8 cellular contexts compared by ENCODE assay signal in genomic region chr18:12236934-12237832, GRCh38. TPM values are rescaled to one million over a fixed set of nuclear protein-coding genes. Genes with fewer than 3 reads are reported as not detected.
DNase-seq lines count a peak whose midpoint lies in the region; ATAC-seq, FAIRE-seq and TF ChIP-seq lines count a peak whose summit lies in the region.

No MANE protein-coding gene starts in this region.

- H3K9ac ChIP-seq in parathyroid adenoma: no peak overlapping the region

- ATAC-seq in GM19395 (IDR thresholded peaks at IDR 0.05; ENCODE audit: unreplicated experiment): peak; percentile 76
- ATAC-seq in gastroesophageal sphincter: peak; percentile 92
- peak; percentile 97 for ATAC-seq in upper lobe of right lung

- H3K36me3 Mint-ChIP-seq in activated T-helper 2 cell treated with anti-CD3 and anti-CD28 coated beads, Interferon-gamma antibody, Interleukin-2, Interleukin-4, amounts not matched to agents 10 μg/mL and 5 μg/mL and 100 μg/mL, durations not matched to agents 14 hours and 24 hours and 36 hours (ENCODE audit: low read depth): no peaks in the 10 kb centered on the region

- H2AFZ ChIP-seq in parathyroid adenoma: no peak overlapping the region

- FAIRE-seq in HTR-8/SVneo (lab: Jason Lieb, UNC): peak; percentile 60

- no peak for TF ChIP-seq POLR2A in gastroesophageal sphincter (IDR thresholded peaks at IDR 0.05)

- H3K27me3 ChIP-seq in gastroesophageal sphincter: peaks cover 12% of the 10 kb centered on the region
- H3K27me3 ChIP-seq in parathyroid adenoma (ENCODE audit: control insufficient read depth, insufficient read depth, low read length): no peaks in the 10 kb centered on the region
- peaks cover 10% of the 10 kb centered on the region for H3K27me3 ChIP-seq in upper lobe of right lung

- H3K4me1 ChIP-seq in gastroesophageal sphincter (peaks cover 0 to 8% (median 0%) of the 10 kb centered on the region in 3 donors), parathyroid adenoma (no peaks in the 10 kb centered on the region), upper lobe of right lung (no peaks in the 10 kb centered on the region)

- no peak for TF ChIP-seq EP300 in gastroesophageal sphincter (IDR thresholded peaks at IDR 0.05)

- H3K36me3 ChIP-seq in gastroesophageal sphincter (no peaks in the 10 kb centered on the region), parathyroid adenoma (ENCODE audit: control insufficient read depth, insufficient read depth, low read length) (no peaks in the 10 kb centered on the region), upper lobe of right lung (no peaks in the 10 kb centered on the region)

- H3K79me2 ChIP-seq in parathyroid adenoma: no peaks in the 10 kb centered on the region

- no peak overlapping the region for H3K4me2 ChIP-seq in parathyroid adenoma (ENCODE audit: low read length)

- peak; percentile 64 to 95 (median 76) for TF ChIP-seq CTCF in gastroesophageal sphincter (IDR thresholded peaks at IDR 0.05)
- TF ChIP-seq CTCF in parathyroid adenoma (IDR thresholded peaks at IDR 0.05): peak; percentile 72
- peak; percentile 93 for TF ChIP-seq CTCF in upper lobe of right lung (IDR thresholded peaks at IDR 0.05)

- no peak overlapping the region for H3K27ac Mint-ChIP-seq in activated T-helper 2 cell treated with anti-CD3 and anti-CD28 coated beads, Interferon-gamma antibody, Interleukin-2, Interleukin-4, amounts not matched to agents 10 μg/mL and 5 μg/mL and 100 μg/mL, durations not matched to agents 14 hours and 24 hours and 36 hours

- intact Hi-C loops in activated T-helper 2 cell treated with anti-CD3 and anti-CD28 coated beads, Interferon-gamma antibody, Interleukin-2, Interleukin-4, amounts not matched to agents 10 μg/mL and 5 μg/mL and 100 μg/mL, durations not matched to agents 14 hours and 24 hours and 36 hours (cut with micrococcal nuclease): loop anchor here (1.0 kb wide), 1 partner anchor 145 kb away; no protein-coding TSS in a partner anchor
- intact Hi-C loops in upper lobe of right lung (cut with DNase I): no loop called here

- WGBS in gastroesophageal sphincter (ENCODE audit: low coverage in 1 of 2), 2 donors: 26 to 58% methylated on average over 8 to 10 of the region's 33 CpGs

- H3K4me1 Mint-ChIP-seq in activated T-helper 2 cell treated with anti-CD3 and anti-CD28 coated beads, Interferon-gamma antibody, Interleukin-2, Interleukin-4, amounts not matched to agents 10 μg/mL and 5 μg/mL and 100 μg/mL, durations not matched to agents 14 hours and 24 hours and 36 hours (ENCODE audit: low read depth): peaks cover 14% of the 10 kb centered on the region

- H3K4me3 Mint-ChIP-seq in activated T-helper 2 cell treated with anti-CD3 and anti-CD28 coated beads, Interferon-gamma antibody, Interleukin-2, Interleukin-4, amounts not matched to agents 10 μg/mL and 5 μg/mL and 100 μg/mL, durations not matched to agents 14 hours and 24 hours and 36 hours (ENCODE audit: low read depth): no peak overlapping the region

- no peak overlapping the region for H3K27ac ChIP-seq in gastroesophageal sphincter
- no peak overlapping the region for H3K27ac ChIP-seq in parathyroid adenoma
- no peak overlapping the region for H3K27ac ChIP-seq in upper lobe of right lung

- H3K9me3 Mint-ChIP-seq in activated T-helper 2 cell treated with anti-CD3 and anti-CD28 coated beads, Interferon-gamma antibody, Interleukin-2, Interleukin-4, amounts not matched to agents 10 μg/mL and 5 μg/mL and 100 μg/mL, durations not matched to agents 14 hours and 24 hours and 36 hours: no peaks in the 10 kb centered on the region

- DNase-seq in C1 segment of cervical spinal cord (lab: John Stamatoyannopoulos, UW): peak in 10 of 14 donors; percentile 7 to 55 (median 20)
- peak; percentile 62 for DNase-seq in HTR-8/SVneo (ENCODE audit: insufficient read length, low spot score)
- peak; percentile 51 for DNase-seq in RKO (ENCODE audit: low spot score)
- peak; percentile 65 for DNase-seq in activated T-helper 2 cell treated with anti-CD3 and anti-CD28 coated beads, Interferon-gamma antibody, Interleukin-2, Interleukin-4, amounts not matched to agents 10 μg/mL and 5 μg/mL and 100 μg/mL, durations not matched to agents 14 hours and 24 hours and 36 hours (ENCODE audit: low spot score)
- DNase-seq in upper lobe of right lung: peak; percentile 89

- peaks cover 32% of the 10 kb centered on the region for H3K27me3 Mint-ChIP-seq in activated T-helper 2 cell treated with anti-CD3 and anti-CD28 coated beads, Interferon-gamma antibody, Interleukin-2, Interleukin-4, amounts not matched to agents 10 μg/mL and 5 μg/mL and 100 μg/mL, durations not matched to agents 14 hours and 24 hours and 36 hours (ENCODE audit: low read depth)

- H3K4me3 ChIP-seq in gastroesophageal sphincter (no peak overlapping the region), parathyroid adenoma (ENCODE audit: low read depth, low read length) (no peak overlapping the region), upper lobe of right lung (no peak overlapping the region)

- H3K9me3 ChIP-seq in gastroesophageal sphincter: no peaks in the 10 kb centered on the region
- no peaks in the 10 kb centered on the region for H3K9me3 ChIP-seq in parathyroid adenoma (ENCODE audit: control insufficient read depth, low read length)
- H3K9me3 ChIP-seq in upper lobe of right lung: no peaks in the 10 kb centered on the region

RNA-seq across cellular contexts. Expression of gene CIDEA, which starts 17.0 kb away (rescaled TPM):
- not detected in 2 replicates for total RNA-seq in activated T-helper 2 cell treated with anti-CD3 and anti-CD28 coated beads, Interferon-gamma antibody, Interleukin-2, Interleukin-4, amounts not matched to agents 10 μg/mL and 5 μg/mL and 100 μg/mL, durations not matched to agents 14 hours and 24 hours and 36 hours
- total RNA-seq in gastroesophageal sphincter (1 to 10 TPM in 1 of 4 donors, under 1 TPM in 2, not detected in 1; 0.31 to 5.1 (median 0.59) TPM), upper lobe of right lung (not detected)

Comparison
In these comparisons a context has a peak if more than half of its experiments do, and no peak if none do; other contexts are left out.
1. DNase-seq: peak in every context shown above with its lines; median percentile 89 in upper lobe of right lung; 65 in activated T-helper 2 cell treated with anti-CD3 and anti-CD28 coated beads, Interferon-gamma antibody, Interleukin-2, Interleukin-4, amounts not matched to agents 10 μg/mL and 5 μg/mL and 100 μg/mL, durations not matched to agents 14 hours and 24 hours and 36 hours; 62 in HTR-8/SVneo; 51 in RKO; 20 in C1 segment of cervical spinal cord.